In genomic region chr2:190343500-190344274, GRCh38 we compare ENCODE assay signal across 1 cellular context.
TF ChIP-seq lines count a peak whose summit lies in the region.

TSS of gene INPP1 (plus strand) at chr2:190343589. CDS start at chr2:190360103, 16,514 bp downstream.

TF ChIP-seq in HepG2, 621 proteins besides CTCF, POLR2A, EP300 and RAD21 (continued from another document and continues in another):
- TF ChIP-seq, protein P1, sequence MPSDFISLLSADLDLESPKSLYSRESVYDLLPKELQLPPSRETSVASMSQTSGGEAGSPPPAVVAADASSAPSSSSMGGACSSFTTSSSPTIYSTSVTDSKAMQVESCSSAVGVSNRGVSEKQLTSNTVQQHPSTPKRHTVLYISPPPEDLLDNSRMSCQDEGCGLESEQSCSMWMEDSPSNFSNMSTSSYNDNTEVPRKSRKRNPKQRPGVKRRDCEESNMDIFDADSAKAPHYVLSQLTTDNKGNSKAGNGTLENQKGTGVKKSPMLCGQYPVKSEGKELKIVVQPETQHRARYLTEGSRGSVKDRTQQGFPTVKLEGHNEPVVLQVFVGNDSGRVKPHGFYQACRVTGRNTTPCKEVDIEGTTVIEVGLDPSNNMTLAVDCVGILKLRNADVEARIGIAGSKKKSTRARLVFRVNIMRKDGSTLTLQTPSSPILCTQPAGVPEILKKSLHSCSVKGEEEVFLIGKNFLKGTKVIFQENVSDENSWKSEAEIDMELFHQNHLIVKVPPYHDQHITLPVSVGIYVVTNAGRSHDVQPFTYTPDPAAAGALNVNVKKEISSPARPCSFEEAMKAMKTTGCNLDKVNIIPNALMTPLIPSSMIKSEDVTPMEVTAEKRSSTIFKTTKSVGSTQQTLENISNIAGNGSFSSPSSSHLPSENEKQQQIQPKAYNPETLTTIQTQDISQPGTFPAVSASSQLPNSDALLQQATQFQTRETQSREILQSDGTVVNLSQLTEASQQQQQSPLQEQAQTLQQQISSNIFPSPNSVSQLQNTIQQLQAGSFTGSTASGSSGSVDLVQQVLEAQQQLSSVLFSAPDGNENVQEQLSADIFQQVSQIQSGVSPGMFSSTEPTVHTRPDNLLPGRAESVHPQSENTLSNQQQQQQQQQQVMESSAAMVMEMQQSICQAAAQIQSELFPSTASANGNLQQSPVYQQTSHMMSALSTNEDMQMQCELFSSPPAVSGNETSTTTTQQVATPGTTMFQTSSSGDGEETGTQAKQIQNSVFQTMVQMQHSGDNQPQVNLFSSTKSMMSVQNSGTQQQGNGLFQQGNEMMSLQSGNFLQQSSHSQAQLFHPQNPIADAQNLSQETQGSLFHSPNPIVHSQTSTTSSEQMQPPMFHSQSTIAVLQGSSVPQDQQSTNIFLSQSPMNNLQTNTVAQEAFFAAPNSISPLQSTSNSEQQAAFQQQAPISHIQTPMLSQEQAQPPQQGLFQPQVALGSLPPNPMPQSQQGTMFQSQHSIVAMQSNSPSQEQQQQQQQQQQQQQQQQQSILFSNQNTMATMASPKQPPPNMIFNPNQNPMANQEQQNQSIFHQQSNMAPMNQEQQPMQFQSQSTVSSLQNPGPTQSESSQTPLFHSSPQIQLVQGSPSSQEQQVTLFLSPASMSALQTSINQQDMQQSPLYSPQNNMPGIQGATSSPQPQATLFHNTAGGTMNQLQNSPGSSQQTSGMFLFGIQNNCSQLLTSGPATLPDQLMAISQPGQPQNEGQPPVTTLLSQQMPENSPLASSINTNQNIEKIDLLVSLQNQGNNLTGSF (CRISPR knock-in tag; IDR thresholded peaks at IDR 0.05) = no peak; the same call in 1 of the 2 replicates
- TF ChIP-seq NFKB2 (CRISPR knock-in tag; IDR thresholded peaks at IDR 0.05; ENCODE audit: borderline replicate concordance) (peak; percentile 96; the same call in 1 of the 2 replicates), TERF1 (CRISPR knock-in tag; IDR thresholded peaks at IDR 0.05) (peak; percentile 96), MXI1 (IDR thresholded peaks at IDR 0.05; ENCODE audit: borderline replicate concordance, low read depth, low read length) (no peak), EZH2 (conservative IDR thresholded peaks at IDR 0.05; ENCODE audit: low read depth, low read length) (no peak), YEATS4 (CRISPR knock-in tag; IDR thresholded peaks at IDR 0.05; ENCODE audit: borderline replicate concordance) (peak; percentile 82), TCF12 (IDR thresholded peaks at IDR 0.05) (no peak), TCF12 (CRISPR knock-in tag; IDR thresholded peaks at IDR 0.05) (peak; percentile 73; the same call in 1 of the 2 replicates), NFE2L2 (IDR thresholded peaks at IDR 0.05; ENCODE audit: low read length) (no peak), RARG (CRISPR knock-in tag; IDR thresholded peaks at IDR 0.05; ENCODE audit: low read depth) (no peak; the same call in 1 of the 2 replicates), ZNF546 (CRISPR knock-in tag; conservative IDR thresholded peaks at IDR 0.05) (peak; percentile 98), GZF1 (CRISPR knock-in tag; IDR thresholded peaks at IDR 0.05) (peak; percentile 28; the same call in 1 of the 2 replicates), SKI (IDR thresholded peaks at IDR 0.05; ENCODE audit: partially characterized antibody) (no peak), ZNF12 (CRISPR knock-in tag; IDR thresholded peaks at IDR 0.05) (peak; percentile 33; the same call in 1 of the 2 replicates), REPIN1 (CRISPR knock-in tag; IDR thresholded peaks at IDR 0.05; ENCODE audit: borderline replicate concordance, low read depth) (peak; percentile 94), ZNF839 (CRISPR knock-in tag; IDR thresholded peaks at IDR 0.05; ENCODE audit: borderline replicate concordance) (peak; percentile 53), DNMT1 (CRISPR knock-in tag; IDR thresholded peaks at IDR 0.05) (peak; percentile 24; the same call in 1 of the 2 replicates), SP2 (CRISPR knock-in tag; IDR thresholded peaks at IDR 0.05) (no peak), TEAD2 (CRISPR knock-in tag; IDR thresholded peaks at IDR 0.05) (peak; percentile 64; the same call in 1 of the 2 replicates), GPN1 (CRISPR knock-in tag; IDR thresholded peaks at IDR 0.05; ENCODE audit: borderline replicate concordance) (0 out of 2 replicates have a peak, but pooled peaks have one; percentile 58), RXRB (CRISPR knock-in tag; IDR thresholded peaks at IDR 0.05; ENCODE audit: borderline replicate concordance) (no peak), BRD4 (CRISPR knock-in tag; IDR thresholded peaks at IDR 0.05) (peak; percentile 53), PRDM10 (CRISPR knock-in tag; IDR thresholded peaks at IDR 0.05; ENCODE audit: low read depth) (no peak), ZNF276 (CRISPR knock-in tag; IDR thresholded peaks at IDR 0.05; ENCODE audit: low read depth) (peak; percentile 84), ZSCAN21 (CRISPR knock-in tag; IDR thresholded peaks at IDR 0.05; ENCODE audit: borderline replicate concordance) (peak; percentile 98), SMC3 (IDR thresholded peaks at IDR 0.05; ENCODE audit: low read length) (no peak), SNAPC4 (CRISPR knock-in tag; IDR thresholded peaks at IDR 0.05) (no peak), MAZ (IDR thresholded peaks at IDR 0.05; ENCODE audit: borderline replicate concordance, low read depth, low read length) (no peak; the same call in 1 of the 2 replicates), MAZ (CRISPR knock-in tag; IDR thresholded peaks at IDR 0.05; ENCODE audit: low read depth) (peak; percentile 94), ZNF335 (CRISPR knock-in tag; IDR thresholded peaks at IDR 0.05) (peak; percentile 59; the same call in 1 of the 2 replicates), MED1 (CRISPR knock-in tag; IDR thresholded peaks at IDR 0.05) (peak; percentile 30), ESRRA (CRISPR knock-in tag; IDR thresholded peaks at IDR 0.05; ENCODE audit: low read depth) (no peak), ZNF382 (CRISPR knock-in tag; IDR thresholded peaks at IDR 0.05; ENCODE audit: borderline replicate concordance) (no peak), ZFP1 (CRISPR knock-in tag; IDR thresholded peaks at IDR 0.05) (no peak), HOXA7 (CRISPR knock-in tag; IDR thresholded peaks at IDR 0.05) (no peak), ATAD3A (CRISPR knock-in tag; IDR thresholded peaks at IDR 0.05) (peak; percentile 44; the same call in 1 of the 2 replicates), ZNF414 (CRISPR knock-in tag; IDR thresholded peaks at IDR 0.05) (0 out of 2 replicates have a peak, but pooled peaks have one; percentile 59), ETS1 (CRISPR knock-in tag; IDR thresholded peaks at IDR 0.05) (no peak), HOXA5 (CRISPR knock-in tag; IDR thresholded peaks at IDR 0.05) (no peak; the same call in 1 of the 2 replicates)
- TF ChIP-seq, protein P2, sequence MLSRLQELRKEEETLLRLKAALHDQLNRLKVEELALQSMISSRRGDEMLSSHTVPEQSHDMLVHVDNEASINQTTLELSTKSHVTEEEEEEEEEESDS (CRISPR knock-in tag; IDR thresholded peaks at IDR 0.05; ENCODE audit: borderline replicate concordance) = peak; percentile 81
- TF ChIP-seq, protein P3, sequence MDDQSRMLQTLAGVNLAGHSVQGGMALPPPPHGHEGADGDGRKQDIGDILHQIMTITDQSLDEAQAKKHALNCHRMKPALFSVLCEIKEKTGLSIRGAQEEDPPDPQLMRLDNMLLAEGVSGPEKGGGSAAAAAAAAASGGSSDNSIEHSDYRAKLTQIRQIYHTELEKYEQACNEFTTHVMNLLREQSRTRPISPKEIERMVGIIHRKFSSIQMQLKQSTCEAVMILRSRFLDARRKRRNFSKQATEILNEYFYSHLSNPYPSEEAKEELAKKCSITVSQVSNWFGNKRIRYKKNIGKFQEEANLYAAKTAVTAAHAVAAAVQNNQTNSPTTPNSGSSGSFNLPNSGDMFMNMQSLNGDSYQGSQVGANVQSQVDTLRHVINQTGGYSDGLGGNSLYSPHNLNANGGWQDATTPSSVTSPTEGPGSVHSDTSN (CRISPR knock-in tag; IDR thresholded peaks at IDR 0.05; ENCODE audit: borderline replicate concordance) = no peak
